22 cellular contexts compared by ENCODE assay signal in the genomic region with DNA sequence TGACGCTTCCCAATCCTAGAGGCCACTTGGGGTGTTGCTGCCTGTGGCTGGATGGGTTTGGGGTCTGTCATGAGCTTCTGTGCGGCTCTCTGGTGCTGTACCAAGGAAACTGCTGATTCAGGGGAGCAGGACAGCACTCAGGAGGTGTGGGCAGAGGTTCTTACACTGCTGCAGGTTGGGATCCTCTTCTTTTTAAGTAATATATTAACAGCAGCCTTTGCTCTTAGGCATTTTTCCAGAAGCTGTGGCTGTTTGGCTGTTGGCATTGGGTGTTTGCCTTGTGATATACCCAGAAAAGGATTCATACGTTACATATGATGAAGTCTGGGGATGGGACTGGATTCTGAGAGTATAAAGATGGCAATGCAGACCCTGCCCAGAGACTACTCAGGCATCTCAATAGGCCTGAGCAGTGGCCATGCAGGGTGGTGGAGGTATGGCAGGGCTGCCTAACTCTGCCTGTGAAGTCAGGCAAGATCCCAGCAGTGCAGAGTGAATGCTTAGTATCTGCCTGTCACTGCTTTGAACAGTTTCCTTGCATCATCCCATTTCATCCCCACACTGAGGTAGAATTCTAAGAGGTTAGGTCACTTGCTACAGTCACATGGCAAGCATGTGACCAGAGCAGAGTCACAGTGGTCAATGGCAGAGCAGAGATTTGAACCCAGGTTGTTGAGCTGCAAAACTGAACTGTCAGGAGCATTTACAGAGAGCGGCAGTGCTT. TPM values are rescaled to one million over a fixed set of nuclear protein-coding genes. Genes with fewer than 3 reads are reported as not detected.
DNase-seq lines count a peak whose midpoint lies in the region; ATAC-seq, FAIRE-seq and TF ChIP-seq lines count a peak whose summit lies in the region.
"Had no signal": no experiment of that assay in that cellular context is flagged by ENCODE, and none has a peak within 500 bp of the region (broad histone marks: within the 10 kb centered on the region; RNA-seq: fewer than 3 reads in every experiment).

No MANE protein-coding gene starts in this region.

- TF ChIP-seq CTCF in MM.1S (IDR thresholded peaks at IDR 0.05; ENCODE audit: low read length) (no peak), H1 (IDR thresholded peaks at IDR 0.05; ENCODE audit: control extremely low read depth in 1 of 3, insufficient read depth in 1 of 3, low read depth in 1 of 3, low read length in 3 of 3) (peak in 2 of 3 experiments; percentile 7 to 13; a peak in 2 of 4 replicates), Peyer's patch (IDR thresholded peaks at IDR 0.05) (no peak)

- H2BK15ac ChIP-seq in H1 (ENCODE audit: low read length) (no peak overlapping the region), mesenchymal stem cell (ENCODE audit: low read depth, poor library complexity, severe bottlenecking) (no peak overlapping the region)

- H2BK5ac ChIP-seq in H1 (ENCODE audit: low read depth, low read length) (no peak overlapping the region), mesenchymal stem cell (ENCODE audit: low read depth, low read length, poor library complexity, severe bottlenecking) (no peak overlapping the region)

- no peak overlapping the region for H3K18ac ChIP-seq in H1 (ENCODE audit: extremely low read depth, low read length)
- no peak overlapping the region for H3K18ac ChIP-seq in mesenchymal stem cell (ENCODE audit: low read depth in 1 of 2, low read length in 2 of 2)

- H2AK5ac ChIP-seq in H1 (ENCODE audit: low read depth, low read length) (no peak overlapping the region), mesenchymal stem cell (ENCODE audit: low read length, severe bottlenecking) (no peak overlapping the region)

- no peak overlapping the region for H2BK120ac ChIP-seq in H1 (replicated peaks; ENCODE audit: low read depth, low read length)
- H2BK120ac ChIP-seq in mesenchymal stem cell (ENCODE audit: low read depth, low read length): no peak overlapping the region

- H3K56ac ChIP-seq in H1 (replicated peaks; ENCODE audit: insufficient read length, low read depth, low read length): no peak overlapping the region

- H3K4me1 ChIP-seq in MM.1S (ENCODE audit: low read length): peaks cover 12% of the 10 kb centered on the region
- peaks cover 0 to 6% (median 1%) of the 10 kb centered on the region in 4 experiments; a peak in 4 of 7 replicates for H3K4me1 ChIP-seq in H1 (replicated peaks in 1 of 4; ENCODE audit: control insufficient read depth in 3 of 4, insufficient read depth in 4 of 4, low read length in 3 of 4)
- H3K4me1 ChIP-seq in mesenchymal stem cell (ENCODE audit: control insufficient read depth, insufficient read depth, low read depth, low read length): peaks cover 10% of the 10 kb centered on the region
- peaks cover 0 to 46% (median 4%) of the 10 kb centered on the region in 4 donors for H3K4me1 ChIP-seq in Peyer's patch

- no peak overlapping the region for H4K5ac ChIP-seq in H1 (ENCODE audit: insufficient read length, low read depth, low read length)

- H3K79me1 ChIP-seq in H1 (ENCODE audit: low read depth, low read length) (no peaks in the 10 kb centered on the region), mesenchymal stem cell (replicated peaks; ENCODE audit: low read length, poor library complexity, severe bottlenecking) (peaks cover 22% of the 10 kb centered on the region)

- DNase-seq in AG08395 (ENCODE audit: low spot score): peak; percentile 19
- DNase-seq in MM.1S: no peak
- DNase-seq in H1 (ENCODE audit: low read depth in 1 of 2, low spot score in 2 of 2): no peak
- DNase-seq in mesenchymal stem cell: peak; percentile 23
- DNase-seq in OCI-M2 (lab: John Stamatoyannopoulos, UW; ENCODE audit: unreplicated experiment): no peak
- DNase-seq in Peyer's patch: no peak
- DNase-seq in NCI-H446 treated with DMSO at 0.1 percent for 48 hours (lab: John Stamatoyannopoulos, UW): no peak
- DNase-seq: ACHN; activated CD8-positive, alpha-beta memory T cell treated with anti-CD3 and anti-CD28 coated beads for 24 hours; activated naive CD8-positive, alpha-beta T cell treated with anti-CD3 and anti-CD28 coated beads, Interleukin-2, amount 10 ng/mL, durations not matched to agents 7 days and 5 days; activated T-cell treated with anti-CD3 and anti-CD28 coated beads, Interleukin-2, amount 50 U/mL, for 72 hours; DMS53; naive thymus-derived CD8-positive, alpha-beta T cell; NCI-H1930; Right ventricle myocardium superior; stimulated activated CD4-positive, alpha-beta T cell treated with anti-CD3 and anti-CD28 coated beads, Interleukin-4, amount 100 ng/mL, for 4 hours had no signal

- H2BK20ac ChIP-seq in H1 (ENCODE audit: low read length): no peak overlapping the region

- H3K27ac ChIP-seq in MM.1S (ENCODE audit: low read length) (no peak overlapping the region; the same call in 1 of the 2 replicates), H1 (ENCODE audit: low read depth, low read length) (no peak overlapping the region), mesenchymal stem cell (ENCODE audit: low read length, poor library complexity, severe bottlenecking) (no peak overlapping the region), Peyer's patch (peak overlapping the region in 1 of 4 donors; percentile 61)
- H3K27ac ChIP-seq: thoracic aorta had no signal

- H3K23me2 ChIP-seq in H1 (ENCODE audit: low read depth, low read length): peaks cover 10% of the 10 kb centered on the region; the same call in 1 of the 2 replicates

- H3K4me2 ChIP-seq in MM.1S (ENCODE audit: low read depth, low read length): peak overlapping the region; percentile 62
- no peak overlapping the region for H3K4me2 ChIP-seq in H1 (ENCODE audit: insufficient read depth in 1 of 2, low read depth in 2 of 2, low read length in 2 of 2)
- no peak overlapping the region for H3K4me2 ChIP-seq in mesenchymal stem cell (ENCODE audit: low read length, poor library complexity, severe bottlenecking)

- H4K20me1 ChIP-seq in MM.1S (ENCODE audit: insufficient read depth, low read length): no peaks in the 10 kb centered on the region
- H4K20me1 ChIP-seq in H1 (replicated peaks in 1 of 2; ENCODE audit: control insufficient read depth in 1 of 2, insufficient read depth in 2 of 2, low read length in 2 of 2): peaks cover 0 to 2% of the 10 kb centered on the region in 2 experiments

- no peaks in the 10 kb centered on the region for H3K79me2 ChIP-seq in MM.1S (ENCODE audit: low read length)
- no peaks in the 10 kb centered on the region for H3K79me2 ChIP-seq in H1 (ENCODE audit: control insufficient read depth in 1 of 2, insufficient read depth in 2 of 2, low read length in 2 of 2)

- no peak overlapping the region for H3K14ac ChIP-seq in H1 (ENCODE audit: insufficient read length)
- H3K14ac ChIP-seq in mesenchymal stem cell (ENCODE audit: low read length in 2 of 2): no peak overlapping the region

- no peak for TF ChIP-seq EP300 in H1 (IDR thresholded peaks at IDR 0.05; ENCODE audit: borderline replicate concordance in 1 of 2, low read depth in 2 of 2, low read length in 2 of 2)

- no peaks in the 10 kb centered on the region for H3K9me3 ChIP-seq in MM.1S (replicated peaks; ENCODE audit: insufficient read depth, low read length)
- H3K9me3 ChIP-seq in H1 (ENCODE audit: insufficient read depth in 2 of 2, low read depth in 1 of 2, low read length in 1 of 2): no peaks in the 10 kb centered on the region
- no peaks in the 10 kb centered on the region for H3K9me3 ChIP-seq in mesenchymal stem cell (ENCODE audit: control insufficient read depth, low read length)
- H3K9me3 ChIP-seq in Peyer's patch: no peaks in the 10 kb centered on the region
- H3K9me3 ChIP-seq: thoracic aorta had no signal

- ATAC-seq in HG02571 (IDR thresholded peaks at IDR 0.05; ENCODE audit: unreplicated experiment): no peak
- ATAC-seq: activated T-cell treated with anti-CD3 and anti-CD28 coated beads, Interleukin-2, amount 50 U/mL, for 72 hours; naive thymus-derived CD8-positive, alpha-beta T cell had no signal

- CTCF ChIA-PET in H1 (lab: Charles Lee; ENCODE audit: partially characterized antibody): interaction anchor here (0.6 to 2.7 kb wide), 9 partner anchors 9 to 1021 kb away, joined by 3 to 14 read pairs (median 3); partner anchors contain the start of genes HTD2 and RPP14

- H3K36me3 ChIP-seq in MM.1S (replicated peaks; ENCODE audit: insufficient read depth, low read length) (no peaks in the 10 kb centered on the region), H1 (ENCODE audit: control insufficient read depth in 2 of 4, insufficient read depth in 4 of 4, low read length in 3 of 4) (no peaks in the 10 kb centered on the region), mesenchymal stem cell (ENCODE audit: control insufficient read depth in 1 of 2, insufficient read depth in 2 of 2, low read depth in 1 of 2, low read length in 2 of 2) (no peaks in the 10 kb centered on the region), Peyer's patch (no peaks in the 10 kb centered on the region)
- H3K36me3 ChIP-seq: thoracic aorta had no signal

- FAIRE-seq in H1 (lab: Jason Lieb, UNC): no peak

- no peak overlapping the region for H3K23ac ChIP-seq in H1 (ENCODE audit: insufficient read length)
- H3K23ac ChIP-seq in mesenchymal stem cell (ENCODE audit: low read length in 2 of 2): no peak overlapping the region

- H3K4ac ChIP-seq in H1 (replicated peaks; ENCODE audit: insufficient read length, low read depth, low read length): no peak overlapping the region
- no peak overlapping the region for H3K4ac ChIP-seq in mesenchymal stem cell (ENCODE audit: low read depth in 1 of 2, low read length in 2 of 2)

- H3F3A ChIP-seq in MM.1S (ENCODE audit: insufficient read depth, low read length): peaks cover 3% of the 10 kb centered on the region; the same call in 1 of the 2 replicates

- no peak for TF ChIP-seq RAD21 in H1 (IDR thresholded peaks at IDR 0.05 in 1 of 2, conservative IDR thresholded peaks at IDR 0.05 in 1 of 2; ENCODE audit: low read depth in 2 of 2, low read length in 2 of 2)

- 90% methylated on average over 4 of the region's 4 CpGs; no CpG with 5 or more reads in 1 of the 2 experiments for WGBS in H1 (ENCODE audit: extremely low coverage in 1 of 2, insufficient coverage in 1 of 2, insufficient read length in 1 of 2, insufficient replicate concordance in 2 of 2, low coverage in 1 of 2, low lambda C conversion rate in 2 of 2, missing lambda C conversion rate in 1 of 2), 2 experiments
- 98% methylated on average over 4 of the region's 4 CpGs for WGBS in mesenchymal stem cell

- peak overlapping the region; percentile 30; the same call in 1 of the 2 replicates for H3K4me3 ChIP-seq in MM.1S (ENCODE audit: low read length)
- no peak overlapping the region for H3K4me3 ChIP-seq in H1 (ENCODE audit: extremely low read depth in 1 of 4, insufficient read depth in 2 of 4, low read depth in 3 of 4, low read length in 4 of 4)
- H3K4me3 ChIP-seq in mesenchymal stem cell (ENCODE audit: insufficient read depth in 1 of 2, low read depth in 1 of 2, low read length in 2 of 2): no peak overlapping the region
- no peak overlapping the region for H3K4me3 ChIP-seq in Peyer's patch
- H3K4me3 ChIP-seq: skin epidermis, thoracic aorta had no signal

- H3K9ac ChIP-seq in MM.1S (ENCODE audit: low read length) (peak overlapping the region; percentile 30; the same call in 1 of the 2 replicates), H1 (replicated peaks in 1 of 4; ENCODE audit: extremely low read depth in 1 of 4, low read depth in 3 of 4, low read length in 3 of 4) (0 out of 7 replicates have a peak overlapping the region, but pooled peaks of 1 of the 4 experiments have one; percentile 30), mesenchymal stem cell (ENCODE audit: low read length) (no peak overlapping the region)

- H3K9me2 ChIP-seq in MM.1S (replicated peaks; ENCODE audit: insufficient read depth, low read length): no peaks in the 10 kb centered on the region

- H3K27me3 ChIP-seq in MM.1S (replicated peaks; ENCODE audit: insufficient read depth, low read length) (no peaks in the 10 kb centered on the region), H1 (replicated peaks in 1 of 4; ENCODE audit: control insufficient read depth in 3 of 4, extremely low read depth in 1 of 4, insufficient read depth in 3 of 4, low read length in 3 of 4) (peaks cover 2 to 23% (median 19%) of the 10 kb centered on the region in 4 experiments), mesenchymal stem cell (ENCODE audit: control insufficient read depth in 1 of 2, insufficient read depth in 1 of 2, low read length in 2 of 2) (peaks cover 0 to under 1% of the 10 kb centered on the region in 2 experiments), Peyer's patch (no peaks in the 10 kb centered on the region)

- H2AFZ ChIP-seq in MM.1S (ENCODE audit: low read length): peak overlapping the region; percentile 49; the same call in 1 of the 2 replicates
- H2AFZ ChIP-seq in H1 (ENCODE audit: low read length): no peak overlapping the region
- no peak overlapping the region for H2AFZ ChIP-seq in mesenchymal stem cell (ENCODE audit: low read depth, low read length)

- H4K91ac ChIP-seq in H1 (replicated peaks; ENCODE audit: insufficient read length, low read length) (no peak overlapping the region), mesenchymal stem cell (ENCODE audit: low read length) (no peak overlapping the region)

- no peak overlapping the region for H4K8ac ChIP-seq in H1 (ENCODE audit: extremely low read depth, insufficient read depth, low read length)
- H4K8ac ChIP-seq in mesenchymal stem cell (ENCODE audit: low read length): no peak overlapping the region

- TF ChIP-seq POLR2A in H1 (IDR thresholded peaks at IDR 0.05; ENCODE audit: control extremely low read depth in 1 of 2, low read depth in 2 of 2, low read length in 2 of 2): no peak
- no peak for TF ChIP-seq POLR2A in Peyer's patch (IDR thresholded peaks at IDR 0.05)

- POLR2A ChIA-PET in H1 (lab: Charles Lee; ENCODE audit: partially characterized antibody): interaction anchor here (1.6 kb wide), 1 partner anchor 65 kb away, joined by 4 read pairs; the partner anchor contains the start of genes HTD2 and RPP14

- 0 out of 2 replicates have a peak overlapping the region, but pooled peaks have one; percentile 71 for H2BK12ac ChIP-seq in H1 (ENCODE audit: low read depth, low read length)
- no peak overlapping the region for H2BK12ac ChIP-seq in mesenchymal stem cell (ENCODE audit: low read length in 2 of 2)

RNA-seq across cellular contexts. Expression of gene ABHD6, which starts 3.9 kb away (rescaled TPM):
- 5.9 and 6.3 TPM in 2 replicates for total RNA-seq in H1 (2021; fragmentation: NEBNext Ultra II Directional; extraction: Animal tissue kit (Norgen Biotek cat#: 25700))
- polyA plus RNA-seq in H1 (2011; rRNA removed): 6.6 and 9.6 TPM in 2 replicates
- 8.3 TPM for polyA plus RNA-seq in H1 (2011; cell fraction: cytosol; rRNA removed)
- 8.9 TPM for polyA plus RNA-seq in H1 (2011; cell fraction: nucleus; rRNA removed)
- polyA plus RNA-seq in H1 (2012, experiment 1 of 2): 3.7 to 5.0 TPM (median 4.9 TPM) in 4 replicates
- polyA plus RNA-seq in H1 (2012, experiment 2 of 2): 5.3 TPM
- polyA plus RNA-seq in H1 (2013, experiment 1 of 2): 4.9 TPM
- 7.0 TPM for polyA plus RNA-seq in H1 (2013, experiment 2 of 2)
- polyA minus RNA-seq in H1 (2011; rRNA and poly(A)+ RNA removed): 14.2 and 17.0 TPM in 2 replicates
- 6.9 TPM for polyA minus RNA-seq in H1 (2011; cell fraction: cytosol; rRNA and poly(A)+ RNA removed)
- 9.9 TPM for polyA minus RNA-seq in H1 (2011; cell fraction: nucleus; rRNA and poly(A)+ RNA removed)
- 6.8 TPM for polyA plus RNA-seq in mesenchymal stem cell (2013, experiment 1 of 2)
- 6.5 TPM for polyA plus RNA-seq in mesenchymal stem cell (2013, experiment 2 of 2)
- total RNA-seq in Peyer's patch: 10 to 100 TPM in 3 of 4 donors, 1 to 10 TPM in 1; 9.1 to 97.6 (median 55.7) TPM

RNA-seq across cellular contexts. Expression of gene DNASE1L3, which starts 30.7 kb away (rescaled TPM):
- not detected in 2 replicates for total RNA-seq in H1 (2021; fragmentation: NEBNext Ultra II Directional; extraction: Animal tissue kit (Norgen Biotek cat#: 25700))
- not detected in 2 replicates for polyA plus RNA-seq in H1 (2011; rRNA removed)
- polyA plus RNA-seq in H1 (2011; cell fraction: cytosol; rRNA removed): not detected
- polyA plus RNA-seq in H1 (2011; cell fraction: nucleus; rRNA removed): not detected
- polyA plus RNA-seq in H1 (2012, experiment 1 of 2): not detected in 4 replicates
- polyA plus RNA-seq in H1 (2012, experiment 2 of 2): not detected
- polyA plus RNA-seq in H1 (2013, experiment 1 of 2): not detected
- not detected for polyA plus RNA-seq in H1 (2013, experiment 2 of 2)
- polyA minus RNA-seq in H1 (2011; rRNA and poly(A)+ RNA removed): not detected in 2 replicates
- polyA minus RNA-seq in H1 (2011; cell fraction: cytosol; rRNA and poly(A)+ RNA removed): not detected
- not detected for polyA minus RNA-seq in H1 (2011; cell fraction: nucleus; rRNA and poly(A)+ RNA removed)
- polyA plus RNA-seq in mesenchymal stem cell (2013, experiment 1 of 2): not detected
- polyA plus RNA-seq in mesenchymal stem cell (2013, experiment 2 of 2): not detected
- total RNA-seq in Peyer's patch: 10 to 100 TPM in 1 of 4 donors, 1 to 10 TPM in 3; 1.9 to 47.0 (median 3.9) TPM
- total RNA-seq: activated naive CD8-positive, alpha-beta T cell treated with anti-CD3 and anti-CD28 coated beads, Interleukin-2, amount 10 ng/mL, durations not matched to agents 7 days and 5 days; activated T-cell treated with anti-CD3 and anti-CD28 coated beads, Interleukin-2, amount 50 U/mL, for 72 hours; mammary epithelial cell; NCI-H460; T-helper 1 cell treated with Interleukin-12 subunit alpha and Interleukin-12 subunit beta and Interleukin-4 antibody, amounts not matched to agents 30 ng/mL and 1 ng/mL, for 36 hours had no signal
- polyA plus RNA-seq: mammary epithelial cell; naive thymus-derived CD8-positive, alpha-beta T cell had no signal

Comparison
In these comparisons a context has a peak if more than half of its experiments do, and no peak if none do; other contexts are left out.
1. DNase-seq: peak in AG08395 (single experiment) and mesenchymal stem cell (single experiment); none in MM.1S (single experiment), H1 (0 of 2), OCI-M2 (single experiment), Peyer's patch (0 of 3) and NCI-H446 treated with DMSO at 0.1 percent for 48 hours (single experiment).
2. CTCF ChIP-seq: peak in H1 (2 of 3); none in MM.1S (single experiment) and Peyer's patch (0 of 6).